11 cellular contexts compared by ENCODE assay signal in the genomic region with DNA sequence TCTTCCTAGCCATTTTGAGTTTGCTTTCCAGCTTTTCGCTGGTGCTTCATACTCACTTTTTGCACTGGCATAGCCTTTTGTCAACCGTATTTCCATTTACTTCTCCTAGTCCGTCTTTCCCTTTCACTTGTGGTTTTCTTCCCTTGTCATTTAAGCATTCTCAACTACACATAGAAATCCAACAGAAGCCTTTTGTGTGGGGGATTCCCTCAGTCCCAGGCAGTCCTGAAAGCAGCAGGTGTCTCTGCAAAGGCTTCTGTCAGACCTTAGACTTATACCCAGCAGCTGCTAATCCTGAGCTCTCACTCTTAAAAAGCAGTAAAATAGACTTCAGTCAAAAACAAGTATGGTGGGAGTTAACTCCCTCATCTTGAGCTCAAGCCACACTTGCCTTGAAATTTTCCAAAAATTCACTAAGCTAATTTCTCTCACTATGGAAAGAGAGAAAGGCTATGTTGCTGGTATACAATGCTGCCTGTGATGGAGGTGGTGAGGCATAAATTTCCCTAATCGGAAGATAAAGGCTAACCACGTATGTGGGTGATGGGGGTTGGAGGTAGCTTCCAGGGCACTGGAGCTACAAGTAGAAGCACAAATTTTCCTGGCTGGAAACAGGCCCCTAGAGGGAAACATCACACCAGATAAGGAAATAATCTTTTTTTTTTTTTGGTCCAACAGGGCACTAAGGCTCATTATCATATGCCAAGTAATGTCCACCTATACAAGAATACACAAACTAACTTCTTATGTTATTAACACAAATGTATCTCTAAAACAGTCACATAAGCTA. TPM values are rescaled to one million over a fixed set of nuclear protein-coding genes. Genes with fewer than 3 reads are reported as not detected.
DNase-seq lines count a peak whose midpoint lies in the region; ATAC-seq and TF ChIP-seq lines count a peak whose summit lies in the region.
"Had no signal": no experiment of that assay in that cellular context is flagged by ENCODE, and none has a peak within 500 bp of the region (broad histone marks: within the 10 kb centered on the region; RNA-seq: fewer than 3 reads in every experiment).

No MANE protein-coding gene starts in this region.

- H3K4me2 ChIP-seq in trophoblast cell (ENCODE audit: low read length): no peak overlapping the region

- TF ChIP-seq CTCF in psoas muscle (IDR thresholded peaks at IDR 0.05): no peak

- peaks cover 8% of the 10 kb centered on the region for H3K79me1 ChIP-seq in trophoblast cell (ENCODE audit: low read length)

- H3K36me3 ChIP-seq in trophoblast cell (ENCODE audit: control insufficient read depth in 1 of 2, insufficient read depth in 2 of 2, low read length in 2 of 2) (no peaks in the 10 kb centered on the region), psoas muscle (ENCODE audit: insufficient read depth in 1 of 2, low read depth in 1 of 2) (no peaks in the 10 kb centered on the region)

- H3K4ac ChIP-seq in trophoblast cell (ENCODE audit: low read depth, low read length): no peak overlapping the region

- no peak overlapping the region for H3K18ac ChIP-seq in trophoblast cell (ENCODE audit: low read length)

- H3K9me3 ChIP-seq in trophoblast cell (ENCODE audit: insufficient read depth, low read depth, low read length) (no peaks in the 10 kb centered on the region), psoas muscle (no peaks in the 10 kb centered on the region)

- H3K23ac ChIP-seq in trophoblast cell (ENCODE audit: low read length): no peak overlapping the region

- no peak overlapping the region for H2AFZ ChIP-seq in trophoblast cell (ENCODE audit: insufficient read depth, low read length, poor library complexity)

- H3K14ac ChIP-seq in trophoblast cell (ENCODE audit: low read length): no peak overlapping the region

- H4K8ac ChIP-seq in trophoblast cell (ENCODE audit: low read depth, low read length): no peak overlapping the region

- intact Hi-C loops in psoas muscle (cut with DNase I): loop anchor here in 1 of 2 donors (5.0 kb wide), 1 partner anchor 38 kb away; a partner anchor contains a TSS

- ATAC-seq in GM19035 (IDR thresholded peaks at IDR 0.05; ENCODE audit: unreplicated experiment) (peak; percentile 83), HG02571 (IDR thresholded peaks at IDR 0.05; ENCODE audit: unreplicated experiment) (peak; percentile 92), HG03575 (IDR thresholded peaks at IDR 0.05; ENCODE audit: extremely low read depth, insufficient number of reproducible peaks, low FRiP score, unreplicated experiment) (peak; percentile 86), psoas muscle (no peak)

- no peak overlapping the region for H2BK5ac ChIP-seq in trophoblast cell (ENCODE audit: low read depth, low read length, poor library complexity)

- WGBS in trophoblast cell (ENCODE audit: extremely low coverage, insufficient coverage, insufficient read length): no CpG with 5 or more reads among the region's 5 CpGs
- WGBS in psoas muscle, 3 donors: 80 to 82% (median 81%) methylated on average over 5 of the region's 5 CpGs

- no peak overlapping the region for H4K12ac ChIP-seq in trophoblast cell (ENCODE audit: low read depth, low read length)

- no peak overlapping the region for H2BK120ac ChIP-seq in trophoblast cell (ENCODE audit: insufficient read depth, low read length, poor library complexity)

- no peaks in the 10 kb centered on the region for H3K27me3 ChIP-seq in trophoblast cell (ENCODE audit: insufficient read depth, low read length)
- H3K27me3 ChIP-seq in psoas muscle (ENCODE audit: insufficient read depth in 3 of 3, low read length in 2 of 3): no peaks in the 10 kb centered on the region

- no peak overlapping the region for H4K91ac ChIP-seq in trophoblast cell (ENCODE audit: low read depth, low read length)

- no peak overlapping the region for H3K9ac ChIP-seq in trophoblast cell (ENCODE audit: low read length)

- H2AK5ac ChIP-seq in trophoblast cell (ENCODE audit: low read length): no peak overlapping the region

- H3K27ac ChIP-seq in trophoblast cell (ENCODE audit: low read depth, low read length) (peak overlapping the region; percentile 19), psoas muscle (no peak overlapping the region)

- DNase-seq in trophoblast cell (peak; percentile 84 to 93), D341Med (ENCODE audit: low spot score) (no peak), psoas muscle (no peak), NCI-H345 treated with DMSO at 0.1 percent for 48 hours (lab: John Stamatoyannopoulos, UW; ENCODE audit: unreplicated experiment) (no peak)
- DNase-seq in stimulated activated CD4-positive, alpha-beta T cell treated with anti-CD3 and anti-CD28 coated beads, Interleukin-2, amount 100 ng/mL, for 48 hours: no peak
- DNase-seq: kidney glomerular epithelial cell; stimulated activated CD4-positive, alpha-beta T cell treated with anti-CD3 and anti-CD28 coated beads, Interleukin-4, amount 100 ng/mL, for 1 hour had no signal

- H3K4me3 ChIP-seq in trophoblast cell (ENCODE audit: low read depth, low read length) (no peak overlapping the region), psoas muscle (no peak overlapping the region)

- H2BK12ac ChIP-seq in trophoblast cell (ENCODE audit: low read length): no peak overlapping the region

- peaks cover 2% of the 10 kb centered on the region for H3K79me2 ChIP-seq in trophoblast cell (ENCODE audit: control insufficient read depth, insufficient read depth, low read length, poor library complexity)

- H3K4me1 ChIP-seq in trophoblast cell (ENCODE audit: control insufficient read depth in 1 of 2, insufficient read depth in 2 of 2, low read length in 2 of 2) (peaks cover 11 to 15% of the 10 kb centered on the region in 2 experiments), psoas muscle (no peaks in the 10 kb centered on the region)

RNA-seq across cellular contexts. Expression of a gene that starts 34.8 kb away (rescaled TPM):
- polyA plus RNA-seq in trophoblast cell (2013): not detected in 2 replicates
- total RNA-seq in psoas muscle: not detected
- polyA plus RNA-seq in psoas muscle: not detected
- total RNA-seq: NCI-H460 had no signal

RNA-seq across cellular contexts. Expression of a gene that starts 40.3 kb away (rescaled TPM):
- 24.9 and 25.0 TPM in 2 replicates for polyA plus RNA-seq in trophoblast cell (2013)
- total RNA-seq in psoas muscle: 1 to 10 TPM; 1.1 to 4.5 (median 1.9) TPM
- polyA plus RNA-seq in psoas muscle: 1 to 10 TPM in 2 of 3 donors, under 1 TPM in 1; 0.57 to 3.8 (median 1.8) TPM

Comparison
In these comparisons a context has a peak if more than half of its experiments do, and no peak if none do; other contexts are left out.
1. ATAC-seq: peak in GM19035 (single experiment), HG02571 (single experiment) and HG03575 (single experiment); none in psoas muscle (0 of 4).
2. DNase-seq: peak in trophoblast cell (2 of 2); none in D341Med (single experiment), stimulated activated CD4-positive, alpha-beta T cell treated with anti-CD3 and anti-CD28 coated beads, Interleukin-2, amount 100 ng/mL, for 48 hours (0 of 2), psoas muscle (0 of 2) and NCI-H345 treated with DMSO at 0.1 percent for 48 hours (single experiment).